Comparison of ENCODE assay signal across 8 cellular contexts in genomic region chr10:103276941-103277712, GRCh38. TPM values are rescaled to one million over a fixed set of nuclear protein-coding genes. Genes with fewer than 3 reads are reported as not detected.
DNase-seq lines count a peak whose midpoint lies in the region; ATAC-seq and TF ChIP-seq lines count a peak whose summit lies in the region.

Gene INA (plus strand): TSS chr10:103277138. CDS start chr10:103277212, 74 bp downstream.

- peak in 1 of 4 donors; percentile 8 for ATAC-seq in psoas muscle
- no peak for ATAC-seq in HG03565 (IDR thresholded peaks at IDR 0.05; ENCODE audit: unreplicated experiment)
- no peak for ATAC-seq in GM18519 (IDR thresholded peaks at IDR 0.05; ENCODE audit: low FRiP score, unreplicated experiment)
- ATAC-seq in GM18870 (IDR thresholded peaks at IDR 0.05; ENCODE audit: unreplicated experiment): no peak

- intact Hi-C loops in psoas muscle (cut with DNase I): no loop called here

- no peaks in the 10 kb centered on the region for H4K20me1 ChIP-seq in fibroblast of lung (ENCODE audit: control insufficient read depth, extremely low read depth, insufficient read depth, low read length)

- H3K27me3 ChIP-seq in fibroblast of lung (ENCODE audit: control insufficient read depth, insufficient read depth, low read length) (peaks cover 27% of the 10 kb centered on the region), psoas muscle (ENCODE audit: insufficient read depth in 3 of 3, low read length in 2 of 3) (peaks cover 5 to 66% (median 26%) of the 10 kb centered on the region in 3 donors)

- H2AFZ ChIP-seq in fibroblast of lung (ENCODE audit: low read length): peak within 1 kb of the TSS; percentile 80

- no peaks in the 10 kb centered on the region for H3K79me2 ChIP-seq in fibroblast of lung (ENCODE audit: control insufficient read depth, insufficient read depth, low read length)

- H3K9ac ChIP-seq in fibroblast of lung (ENCODE audit: insufficient read depth, low read length): no peak within 1 kb of the TSS

- no peaks in the 10 kb centered on the region for H3K9me3 ChIP-seq in fibroblast of lung (ENCODE audit: control insufficient read depth, insufficient read depth, low read depth, low read length)
- H3K9me3 ChIP-seq in psoas muscle: no peaks in the 10 kb centered on the region

- H3K27ac ChIP-seq in fibroblast of lung (ENCODE audit: insufficient read depth, low read length) (no peak within 1 kb of the TSS), psoas muscle (no peak within 1 kb of the TSS)

- no peak for TF ChIP-seq CTCF in fibroblast of lung (conservative IDR thresholded peaks at IDR 0.05 in 1 of 2, IDR thresholded peaks at IDR 0.05 in 1 of 2; ENCODE audit: low read depth in 1 of 2, low read length in 2 of 2)
- no peak for TF ChIP-seq CTCF in psoas muscle (IDR thresholded peaks at IDR 0.05)

- no peaks in the 10 kb centered on the region for H3K36me3 ChIP-seq in fibroblast of lung (ENCODE audit: control insufficient read depth, insufficient read depth, low read length)
- H3K36me3 ChIP-seq in psoas muscle (ENCODE audit: insufficient read depth in 1 of 2, low read depth in 1 of 2): no peaks in the 10 kb centered on the region

- 0 to 1% (median 1%) methylated on average over 75 to 101 of the region's 101 CpGs for WGBS in psoas muscle, 3 donors

- H3K4me1 ChIP-seq in fibroblast of lung (ENCODE audit: control insufficient read depth, extremely low read depth, insufficient read depth, low read length) (peaks cover 12% of the 10 kb centered on the region), psoas muscle (peaks cover 8% of the 10 kb centered on the region)

- DNase-seq in ELR (ENCODE audit: low read depth): peak; percentile 15
- peak; percentile 78 for DNase-seq in NCI-H1092 treated with DMSO at 0.1 percent for 48 hours (lab: John Stamatoyannopoulos, UW)
- DNase-seq in activated CD4-positive, alpha-beta T cell treated with anti-CD3 and anti-CD28 coated beads, Interleukin-2, amount 50 U/mL, for 48 hours: peak; percentile 26 to 33
- DNase-seq in fibroblast of lung (ENCODE audit: low read depth in 2 of 2): peak; percentile 30 to 45
- no peak for DNase-seq in psoas muscle

- peak within 1 kb of the TSS; percentile 82 for H3K4me2 ChIP-seq in fibroblast of lung (ENCODE audit: extremely low read depth, insufficient read depth, low read length)

- H3K4me3 ChIP-seq in fibroblast of lung (replicated peaks in 1 of 4; ENCODE audit: control extremely low read depth in 1 of 4, insufficient read depth in 1 of 4, low read depth in 3 of 4, low read length in 4 of 4) (peak within 1 kb of the TSS; percentile 10 to 44 (median 31)), psoas muscle (peak within 1 kb of the TSS; percentile 49)

RNA-seq across cellular contexts. Expression of gene INA, which starts in this region (rescaled TPM):
- total RNA-seq in fibroblast of lung (under 0.01 and 0.50 TPM in 2 replicates), psoas muscle (not detected)
- polyA plus RNA-seq in fibroblast of lung (3.5 and 8.2 TPM in 2 replicates), psoas muscle (under 1 TPM in 2 of 3 donors, not detected in 1; 0.06 to 0.08 TPM)
- polyA plus RNA-seq in fibroblast of lung (2012): 2.9 and 5.4 TPM in 2 replicates
- polyA minus RNA-seq in fibroblast of lung (ENCODE audit: low replicate concordance): 3.2 and 5.1 TPM in 2 replicates

Comparison
In these comparisons a context has a peak if more than half of its experiments do, and no peak if none do; other contexts are left out.
1. DNase-seq: peak in ELR (single experiment), NCI-H1092 treated with DMSO at 0.1 percent for 48 hours (single experiment), activated CD4-positive, alpha-beta T cell treated with anti-CD3 and anti-CD28 coated beads, Interleukin-2, amount 50 U/mL, for 48 hours (2 of 2) and fibroblast of lung (2 of 2); none in psoas muscle (0 of 2).